ENCODE assay signal across 15 cellular contexts in genomic region chr17:83189013-83189672, GRCh38.
DNase-seq lines count a peak whose midpoint lies in the region; ATAC-seq and TF ChIP-seq lines count a peak whose summit lies in the region.
"Had no signal": no experiment of that assay in that cellular context is flagged by ENCODE, and none has a peak within 500 bp of the region (broad histone marks: within the 10 kb centered on the region; RNA-seq: fewer than 3 reads in every experiment).

No MANE protein-coding gene starts in this region.

- H3K27ac Mint-ChIP-seq in progenitor cell of endocrine pancreas = peak overlapping the region; percentile 55
- H3K27ac Mint-ChIP-seq: activated CD4-positive, alpha-beta T cell treated with anti-CD3 and anti-CD28 coated beads, Interleukin-2, amount 10 ng/mL, durations not matched to agents 7 days and 5 days had no signal

- DNase-seq in 8988T = peak; percentile 8
- peak in 2 of 3 donors; percentile 33 to 37 for DNase-seq in Peyer's patch
- DNase-seq in hepatocyte (ENCODE audit: low spot score) = no peak
- no peak for DNase-seq in progenitor cell of endocrine pancreas (ENCODE audit: low spot score, unreplicated experiment)
- DNase-seq in G401 (ENCODE audit: low spot score) = no peak
- DNase-seq in NCI-H774 (lab: John Stamatoyannopoulos, UW) = no peak
- no peak for DNase-seq in NCI-H1105 treated with DMSO at 0.1 percent for 48 hours (lab: John Stamatoyannopoulos, UW)
- DNase-seq: BE2C, caudate nucleus, DMS79 treated with DMSO at 0.1 percent for 48 hours, hippocampal formation, NCI-H1092, nucleus accumbens had no signal

- H2AFZ ChIP-seq in hepatocyte = no peak overlapping the region

- H3K9me2 ChIP-seq in hepatocyte (replicated peaks; ENCODE audit: insufficient read depth) = no peaks in the 10 kb centered on the region

- H3K9me3 ChIP-seq in Peyer's patch (no peaks in the 10 kb centered on the region), hepatocyte (ENCODE audit: low read depth) (no peaks in the 10 kb centered on the region)
- H3K9me3 ChIP-seq: BE2C had no signal

- H3K27ac ChIP-seq in Peyer's patch (peak overlapping the region in 2 of 4 donors; percentile 30 to 40), hepatocyte (peak overlapping the region; percentile 83)

- H3K4me1 ChIP-seq in Peyer's patch (peaks cover 0 to 4% (median 0%) of the 10 kb centered on the region in 4 donors), hepatocyte (ENCODE audit: insufficient read depth) (peaks cover 13% of the 10 kb centered on the region)
- H3K4me1 ChIP-seq: BE2C had no signal

- WGBS in hepatocyte (ENCODE audit: low lambda C conversion rate, missing lambda C conversion rate) = 82% methylated on average over 17 of the region's 17 CpGs

- H3K4me3 Mint-ChIP-seq in progenitor cell of endocrine pancreas (ENCODE audit: low read depth) = no peak overlapping the region
- H3K4me3 Mint-ChIP-seq: activated CD4-positive, alpha-beta T cell treated with anti-CD3 and anti-CD28 coated beads, Interleukin-2, amount 10 ng/mL, durations not matched to agents 7 days and 5 days had no signal

- in situ Hi-C loops in G401 (cut with HindIII; ENCODE audit: low sequenced_read_pairs) = no loop called here

- H3K36me3 ChIP-seq in Peyer's patch (no peaks in the 10 kb centered on the region), hepatocyte (replicated peaks; ENCODE audit: insufficient read depth, low read depth) (no peaks in the 10 kb centered on the region)
- H3K36me3 ChIP-seq: BE2C had no signal

- no peaks in the 10 kb centered on the region for H3K27me3 Mint-ChIP-seq in progenitor cell of endocrine pancreas
- H3K27me3 Mint-ChIP-seq: activated CD4-positive, alpha-beta T cell treated with anti-CD3 and anti-CD28 coated beads, Interleukin-2, amount 10 ng/mL, durations not matched to agents 7 days and 5 days had no signal

- H3K4me3 ChIP-seq in Peyer's patch (no peak overlapping the region), hepatocyte (no peak overlapping the region)

- no peak for TF ChIP-seq POLR2A in Peyer's patch (IDR thresholded peaks at IDR 0.05)

- TF ChIP-seq CTCF in Peyer's patch (IDR thresholded peaks at IDR 0.05) (no peak), hepatocyte (IDR thresholded peaks at IDR 0.05; ENCODE audit: poor library complexity) (no peak), progenitor cell of endocrine pancreas (IDR thresholded peaks at IDR 0.05; ENCODE audit: unreplicated experiment) (no peak)

- peaks cover 13% of the 10 kb centered on the region for H3K4me1 Mint-ChIP-seq in progenitor cell of endocrine pancreas (ENCODE audit: low read depth)

- no peaks in the 10 kb centered on the region for H4K20me1 ChIP-seq in hepatocyte (ENCODE audit: insufficient read depth, poor library complexity, severe bottlenecking)

- H3K27me3 ChIP-seq in Peyer's patch (no peaks in the 10 kb centered on the region), hepatocyte (no peaks in the 10 kb centered on the region)
- H3K27me3 ChIP-seq: BE2C had no signal

- no peaks in the 10 kb centered on the region for H3K36me3 Mint-ChIP-seq in progenitor cell of endocrine pancreas (ENCODE audit: insufficient read depth)

- no peaks in the 10 kb centered on the region for H3K79me2 ChIP-seq in hepatocyte

- no peak overlapping the region for H3K4me2 ChIP-seq in hepatocyte

- ATAC-seq in HG03159 (IDR thresholded peaks at IDR 0.05; ENCODE audit: unreplicated experiment) = no peak

- H3K9me3 Mint-ChIP-seq in progenitor cell of endocrine pancreas (ENCODE audit: low read depth) = peaks cover 3% of the 10 kb centered on the region
- H3K9me3 Mint-ChIP-seq: activated CD4-positive, alpha-beta T cell treated with anti-CD3 and anti-CD28 coated beads, Interleukin-2, amount 10 ng/mL, durations not matched to agents 7 days and 5 days had no signal

Comparison
In these comparisons a context has a peak if more than half of its experiments do, and no peak if none do; other contexts are left out.
1. DNase-seq: peak in 8988T (single experiment) and Peyer's patch (2 of 3); none in hepatocyte (single experiment), progenitor cell of endocrine pancreas (single experiment), G401 (single experiment), NCI-H774 (single experiment) and NCI-H1105 treated with DMSO at 0.1 percent for 48 hours (single experiment).